9 cellular contexts compared by ENCODE assay signal in genomic region chr1:231240531-231240882, GRCh38. TPM values are rescaled to one million over a fixed set of nuclear protein-coding genes. Genes with fewer than 3 reads are reported as not detected.
DNase-seq lines count a peak whose midpoint lies in the region; ATAC-seq, FAIRE-seq and TF ChIP-seq lines count a peak whose summit lies in the region.
"Had no signal": no experiment of that assay in that cellular context is flagged by ENCODE, and none has a peak within 500 bp of the region (broad histone marks: within the 10 kb centered on the region; RNA-seq: fewer than 3 reads in every experiment).

No MANE protein-coding gene starts in this region.

- no peak for TF ChIP-seq CTCF in Loucy (conservative IDR thresholded peaks at IDR 0.05; ENCODE audit: low read length)

- no peaks in the 10 kb centered on the region for H3K9me3 Mint-ChIP-seq in activated CD8-positive, alpha-beta memory T cell treated with anti-CD3 and anti-CD28 coated beads, Interleukin-2, amount 10 ng/mL, durations not matched to agents 7 days and 5 days (ENCODE audit: low read depth)

- H3K14ac ChIP-seq in mesenchymal stem cell (ENCODE audit: low read length in 2 of 2) = no peak overlapping the region

- H3K79me1 ChIP-seq in mesenchymal stem cell (replicated peaks; ENCODE audit: low read length, poor library complexity, severe bottlenecking) = peaks cover 30% of the 10 kb centered on the region

- H3K23ac ChIP-seq in mesenchymal stem cell (ENCODE audit: low read length in 2 of 2) = no peak overlapping the region

- H3K27me3 ChIP-seq in Loucy (ENCODE audit: insufficient read depth, low read length, poor library complexity, severe bottlenecking) (no peaks in the 10 kb centered on the region), mesenchymal stem cell (ENCODE audit: control insufficient read depth in 1 of 2, insufficient read depth in 1 of 2, low read length in 2 of 2) (no peaks in the 10 kb centered on the region)

- H2BK5ac ChIP-seq in mesenchymal stem cell (ENCODE audit: low read depth, low read length, poor library complexity, severe bottlenecking) = no peak overlapping the region

- H3K9ac ChIP-seq in Loucy (ENCODE audit: low read depth, low read length, poor library complexity, severe bottlenecking) (peak overlapping the region; percentile 92), mesenchymal stem cell (ENCODE audit: low read length) (peak overlapping the region; percentile 94)

- no peaks in the 10 kb centered on the region for H3K9me2 ChIP-seq in Loucy (replicated peaks; ENCODE audit: low read depth, low read length)

- H3K27me3 Mint-ChIP-seq in activated CD8-positive, alpha-beta memory T cell treated with anti-CD3 and anti-CD28 coated beads, Interleukin-2, amount 10 ng/mL, durations not matched to agents 7 days and 5 days = no peaks in the 10 kb centered on the region

- peak overlapping the region; percentile 94 for H3K4me3 Mint-ChIP-seq in activated CD8-positive, alpha-beta memory T cell treated with anti-CD3 and anti-CD28 coated beads, Interleukin-2, amount 10 ng/mL, durations not matched to agents 7 days and 5 days

- peak; percentile 5 for ATAC-seq in activated CD8-positive, alpha-beta memory T cell treated with anti-CD3 and anti-CD28 coated beads, Interleukin-2, amount 10 ng/mL, durations not matched to agents 7 days and 5 days

- no peak for FAIRE-seq in urothelium cell line (lab: Jason Lieb, UNC)
- FAIRE-seq: endometrium had no signal

- H4K20me1 ChIP-seq in Loucy (ENCODE audit: insufficient read depth, low read length, poor library complexity, severe bottlenecking) = peaks cover 17% of the 10 kb centered on the region

- no peak overlapping the region for H2BK120ac ChIP-seq in mesenchymal stem cell (ENCODE audit: low read depth, low read length)

- no peak for DNase-seq in activated CD8-positive, alpha-beta memory T cell treated with anti-CD3 and anti-CD28 coated beads, Interleukin-2, amount 10 ng/mL, durations not matched to agents 7 days and 5 days
- DNase-seq in activated CD8-positive, alpha-beta memory T cell treated with anti-CD3 and anti-CD28 coated beads, Interleukin-2, amount 50 U/mL, for 4 hours = no peak
- DNase-seq in cerebellum (ENCODE audit: low spot score) (peak; percentile 13), mesenchymal stem cell (peak; percentile 39), urothelium cell line (ENCODE audit: low spot score) (peak; percentile 10), AML-193 (lab: John Stamatoyannopoulos, UW) (no peak), DMS153 treated with DMSO at 0.1 percent for 48 hours (lab: John Stamatoyannopoulos, UW; ENCODE audit: unreplicated experiment) (no peak)

- H3K79me2 ChIP-seq in Loucy (ENCODE audit: insufficient read depth, low read length) = peaks cover 62% of the 10 kb centered on the region

- H2BK12ac ChIP-seq in mesenchymal stem cell (ENCODE audit: low read length in 2 of 2) = no peak overlapping the region

- WGBS in mesenchymal stem cell = 7% methylated on average over 13 of the region's 13 CpGs

- H3K36me3 ChIP-seq in Loucy (ENCODE audit: insufficient read depth, low read length) (no peaks in the 10 kb centered on the region), mesenchymal stem cell (ENCODE audit: control insufficient read depth in 1 of 2, insufficient read depth in 2 of 2, low read depth in 1 of 2, low read length in 2 of 2) (peaks cover 3 to 34% of the 10 kb centered on the region in 2 experiments)

- H3K4me1 Mint-ChIP-seq in activated CD8-positive, alpha-beta memory T cell treated with anti-CD3 and anti-CD28 coated beads, Interleukin-2, amount 10 ng/mL, durations not matched to agents 7 days and 5 days = peaks cover 55% of the 10 kb centered on the region

- peak overlapping the region; percentile 93 for H3K4me3 ChIP-seq in Loucy (ENCODE audit: low read length, poor library complexity, severe bottlenecking)
- H3K4me3 ChIP-seq in mesenchymal stem cell (ENCODE audit: insufficient read depth in 1 of 2, low read depth in 1 of 2, low read length in 2 of 2) = peak overlapping the region; percentile 70 to 93

- peak overlapping the region; percentile 90 for H4K8ac ChIP-seq in mesenchymal stem cell (ENCODE audit: low read length)

- H2AFZ ChIP-seq in Loucy (ENCODE audit: low read length) = peak overlapping the region; percentile 64
- peak overlapping the region; percentile 79 for H2AFZ ChIP-seq in mesenchymal stem cell (ENCODE audit: low read depth, low read length)

- peak overlapping the region; percentile 67 for H3K18ac ChIP-seq in mesenchymal stem cell (ENCODE audit: low read depth in 1 of 2, low read length in 2 of 2)

- H3K4me2 ChIP-seq in Loucy (ENCODE audit: low read depth, low read length, poor library complexity, severe bottlenecking) = peak overlapping the region; percentile 96
- H3K4me2 ChIP-seq in mesenchymal stem cell (ENCODE audit: low read length, poor library complexity, severe bottlenecking) = peak overlapping the region; percentile 71

- no peak overlapping the region for H2AK5ac ChIP-seq in mesenchymal stem cell (ENCODE audit: low read length, severe bottlenecking)

- peaks cover 48% of the 10 kb centered on the region for H3K36me3 Mint-ChIP-seq in activated CD8-positive, alpha-beta memory T cell treated with anti-CD3 and anti-CD28 coated beads, Interleukin-2, amount 10 ng/mL, durations not matched to agents 7 days and 5 days

- peak overlapping the region; percentile 92 for H3K27ac Mint-ChIP-seq in activated CD8-positive, alpha-beta memory T cell treated with anti-CD3 and anti-CD28 coated beads, Interleukin-2, amount 10 ng/mL, durations not matched to agents 7 days and 5 days

- H3F3A ChIP-seq in Loucy (ENCODE audit: low read depth) = no peaks in the 10 kb centered on the region

- H2BK15ac ChIP-seq in mesenchymal stem cell (ENCODE audit: low read depth, poor library complexity, severe bottlenecking) = peak overlapping the region; percentile 19

- H3K4ac ChIP-seq in mesenchymal stem cell (ENCODE audit: low read depth in 1 of 2, low read length in 2 of 2) = peak overlapping the region; percentile 66 to 75

- H3K4me1 ChIP-seq in Loucy (ENCODE audit: insufficient read depth, low read length, poor library complexity, severe bottlenecking) (peaks cover 57% of the 10 kb centered on the region), mesenchymal stem cell (ENCODE audit: control insufficient read depth, insufficient read depth, low read depth, low read length) (no peaks in the 10 kb centered on the region)

- peak overlapping the region; percentile 44 for H4K91ac ChIP-seq in mesenchymal stem cell (ENCODE audit: low read length)

- H3K9me3 ChIP-seq in Loucy (ENCODE audit: insufficient read depth, low read depth, low read length) (no peaks in the 10 kb centered on the region), mesenchymal stem cell (ENCODE audit: control insufficient read depth, low read length) (no peaks in the 10 kb centered on the region)

- CTCF ChIA-PET in activated CD8-positive, alpha-beta memory T cell treated with anti-CD3 and anti-CD28 coated beads, Interleukin-2, amount 10 ng/mL, durations not matched to agents 7 days and 5 days (lab: Charles Lee) = no interaction called here

- H3K27ac ChIP-seq in mesenchymal stem cell (ENCODE audit: low read length, poor library complexity, severe bottlenecking) = no peak overlapping the region

RNA-seq across cellular contexts. Expression of gene GNPAT, which starts 0.5 kb away (rescaled TPM):
- total RNA-seq in activated CD8-positive, alpha-beta memory T cell treated with anti-CD3 and anti-CD28 coated beads, Interleukin-2, amount 10 ng/mL, durations not matched to agents 7 days and 5 days = 10 to 100 TPM; 38.5 to 45.8 TPM
- total RNA-seq in cerebellum = 43.5 TPM
- polyA plus RNA-seq in mesenchymal stem cell (2013, experiment 1 of 2) = 35.1 TPM
- 34.5 TPM for polyA plus RNA-seq in mesenchymal stem cell (2013, experiment 2 of 2)

Comparison
In these comparisons a context has a peak if more than half of its experiments do, and no peak if none do; other contexts are left out.
1. DNase-seq: peak in cerebellum (single experiment), mesenchymal stem cell (single experiment) and urothelium cell line (single experiment); none in activated CD8-positive, alpha-beta memory T cell treated with anti-CD3 and anti-CD28 coated beads, Interleukin-2, amount 10 ng/mL, durations not matched to agents 7 days and 5 days (single experiment), activated CD8-positive, alpha-beta memory T cell treated with anti-CD3 and anti-CD28 coated beads, Interleukin-2, amount 50 U/mL, for 4 hours (single experiment), AML-193 (0 of 2) and DMS153 treated with DMSO at 0.1 percent for 48 hours (single experiment).